ENCODE assay signal across 10 cellular contexts in the genomic region with DNA sequence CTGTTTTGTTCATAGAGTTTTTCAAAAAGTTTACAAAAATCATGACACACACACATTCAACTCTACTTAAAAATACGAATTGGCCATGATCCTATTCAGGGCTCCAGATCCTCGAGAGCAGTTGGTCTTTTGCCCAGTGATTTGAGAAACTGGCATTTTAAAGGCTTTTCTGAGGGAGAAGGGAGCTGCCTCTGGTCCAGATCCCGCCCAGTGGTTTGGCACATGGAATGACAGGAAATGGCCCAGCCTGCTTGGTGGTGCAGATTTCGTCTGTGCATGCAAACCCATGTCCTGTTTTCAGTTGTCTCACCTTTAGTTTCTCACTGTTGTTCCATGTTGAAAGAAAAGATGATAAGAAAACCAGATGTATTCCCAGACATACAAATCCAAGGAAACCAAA. TPM values are rescaled to one million over a fixed set of nuclear protein-coding genes. Genes with fewer than 3 reads are reported as not detected.
A peak's percentile ranks its signal among the peaks of the same experiment; 100 is the strongest.
DNase-seq lines count a peak whose midpoint lies in the region; ATAC-seq, FAIRE-seq and TF ChIP-seq lines count a peak whose summit lies in the region.
"Had no signal": no experiment of that assay in that cellular context is flagged by ENCODE, and none has a peak within 500 bp of the region (broad histone marks: within the 10 kb centered on the region; RNA-seq: fewer than 3 reads in every experiment).

No MANE protein-coding gene starts in this region.

- ATAC-seq in T-cell (replicated peaks in 1 of 4) (no peak), HG02840 (IDR thresholded peaks at IDR 0.05; ENCODE audit: low FRiP score, unreplicated experiment) (no peak), HG03354 (IDR thresholded peaks at IDR 0.05; ENCODE audit: poor library complexity, severe bottlenecking, unreplicated experiment) (no peak)

- H3K27me3 ChIP-seq in breast epithelium, result peaks cover 0 to 27% of the 10 kb centered on the region in 2 donors

- H3K4me3 ChIP-seq in breast epithelium, result no peak overlapping the region
- H3K4me3 ChIP-seq: BLaER1 had no signal

- POLR2A ChIA-PET in MCF 10A (lab: Yijun Ruan, JAX) (no interaction called here), T-cell (lab: Charles Lee) (interaction anchor here in 1 of 2 donors (1.2 kb wide), 1 partner anchor 12 kb away, joined by 3 read pairs; no protein-coding TSS in a partner anchor)

- H3K9me3 ChIP-seq in breast epithelium, result no peaks in the 10 kb centered on the region
- H3K9me3 ChIP-seq: BLaER1 had no signal

- FAIRE-seq in urothelium cell line (lab: Jason Lieb, UNC), result no peak

- no peaks in the 10 kb centered on the region for H3K36me3 Mint-ChIP-seq in MCF 10A (ENCODE audit: insufficient read depth, unreplicated experiment)
- peaks cover 33% of the 10 kb centered on the region for H3K36me3 Mint-ChIP-seq in T-cell

- H3K9me3 Mint-ChIP-seq in MCF 10A (ENCODE audit: unreplicated experiment), result no peaks in the 10 kb centered on the region
- no peaks in the 10 kb centered on the region for H3K9me3 Mint-ChIP-seq in T-cell
- H3K9me3 Mint-ChIP-seq: dendritic cell treated with granulocyte-macrophage colony-stimulating factor and Interleukin-4, amounts not matched to agents 40 ng/mL and 50 ng/mL, for 4 days had no signal

- H3K4me1 Mint-ChIP-seq in MCF 10A (ENCODE audit: insufficient read depth, unreplicated experiment) (peaks cover 5% of the 10 kb centered on the region), T-cell (peaks cover 61 to 79% (median 68%) of the 10 kb centered on the region in 3 donors)

- peak; percentile 73 for DNase-seq in MCF 10A (ENCODE audit: unreplicated experiment)
- DNase-seq in breast epithelium (ENCODE audit: low spot score in 2 of 2), result no peak
- peak in 15 of 34 experiments; percentile 15 to 52 (median 31) for DNase-seq in T-cell
- peak; percentile 23 for DNase-seq in epidermal melanocyte (ENCODE audit: insufficient read length, low spot score)
- peak; percentile 63 for DNase-seq in urothelium cell line (ENCODE audit: low spot score)
- DNase-seq in superior temporal gyrus (ENCODE audit: extremely low spot score), result no peak

- intact Hi-C loops in MCF 10A (cut with micrococcal nuclease) (no loop called here), breast epithelium (cut with DNase I; ENCODE audit: low total_unique reads) (no loop called here)

- H3K27me3 Mint-ChIP-seq in MCF 10A (ENCODE audit: insufficient read depth, unreplicated experiment) (peaks cover 17% of the 10 kb centered on the region), T-cell (no peaks in the 10 kb centered on the region)

- H3K4me3 Mint-ChIP-seq in MCF 10A (ENCODE audit: unreplicated experiment), result no peak overlapping the region
- H3K4me3 Mint-ChIP-seq in T-cell, result peak overlapping the region; percentile 97 to 98 (median 98)
- H3K4me3 Mint-ChIP-seq: dendritic cell treated with granulocyte-macrophage colony-stimulating factor and Interleukin-4, amounts not matched to agents 40 ng/mL and 50 ng/mL, for 4 days had no signal

- H3K4me1 ChIP-seq in breast epithelium, result no peaks in the 10 kb centered on the region

- H3K27ac ChIP-seq in breast epithelium, result no peak overlapping the region
- H3K27ac ChIP-seq: BLaER1 had no signal

- CTCF ChIA-PET in MCF 10A (lab: Yijun Ruan, JAX), result interaction anchor here (0.6 kb wide), 1 partner anchor 70 kb away, joined by 3 read pairs; no protein-coding TSS in a partner anchor
- CTCF ChIA-PET in T-cell (lab: Charles Lee), result interaction anchor here (0.8 to 1.3 kb wide), 2 partner anchors 8 to 16 kb away, joined by 3 to 4 read pairs; no protein-coding TSS in a partner anchor

- no peak for TF ChIP-seq POLR2A in breast epithelium (IDR thresholded peaks at IDR 0.05)

- TF ChIP-seq CTCF in MCF 10A (IDR thresholded peaks at IDR 0.05; ENCODE audit: unreplicated experiment) (no peak), breast epithelium (IDR thresholded peaks at IDR 0.05) (no peak)

- H3K27ac Mint-ChIP-seq in MCF 10A (ENCODE audit: low read depth, unreplicated experiment) (no peak overlapping the region), T-cell (peak overlapping the region; percentile 97 to 98)
- H3K27ac Mint-ChIP-seq: dendritic cell treated with granulocyte-macrophage colony-stimulating factor and Interleukin-4, amounts not matched to agents 40 ng/mL and 50 ng/mL, for 4 days had no signal

- H3K36me3 ChIP-seq in breast epithelium, result no peaks in the 10 kb centered on the region
- H3K36me3 ChIP-seq: BLaER1 had no signal

- BruUV-seq in MCF 10A (replicated peaks; lab: Mats Ljungman, UMichigan), result no TSS peak

RNA-seq across cellular contexts. Expression of a gene that starts 3.6 kb away (rescaled TPM):
- total RNA-seq in MCF 10A (2022) (0.21 and 0.39 TPM in 2 replicates), breast epithelium (1 to 10 TPM in 2 of 3 donors, under 1 TPM in 1; 0.98 to 1.5 (median 1.4) TPM), T-cell (100 to 1,000 TPM; 120 to 274 (median 243) TPM)

Comparison
In these comparisons a context has a peak if more than half of its experiments do, and no peak if none do; other contexts are left out.
1. DNase-seq: peak in MCF 10A (single experiment), epidermal melanocyte (single experiment) and urothelium cell line (single experiment); none in breast epithelium (0 of 2) and superior temporal gyrus (single experiment).
2. RNA of a gene that starts 3.6 kb away (total RNA-seq): 120 to 274 TPM in T-cell; 0.98 to 1.5 TPM in breast epithelium and 0.21 to 0.39 TPM in MCF 10A; every median in the first group is over 10 times any median in the second.